In genomic region chr20:2829376-2829775, GRCh38 we compare ENCODE assay signal across 17 cellular contexts. TPM values are rescaled to one million over a fixed set of nuclear protein-coding genes. Genes with fewer than 3 reads are reported as not detected.
DNase-seq lines count a peak whose midpoint lies in the region; FAIRE-seq and TF ChIP-seq lines count a peak whose summit lies in the region.
"Had no signal": no experiment of that assay in that cellular context is flagged by ENCODE, and none has a peak within 500 bp of the region (broad histone marks: within the 10 kb centered on the region; RNA-seq: fewer than 3 reads in every experiment).

No MANE protein-coding gene starts in this region.

- H2BK15ac ChIP-seq in H9 (ENCODE audit: low read depth, low read length), result no peak overlapping the region

- no peak overlapping the region for H3K14ac ChIP-seq in H9 (ENCODE audit: insufficient read depth, low read length)

- H3K4me1 Mint-ChIP-seq in H9, result peaks cover 3 to 4% of the 10 kb centered on the region in 2 experiments; a peak in 3 of 4 replicates

- H3K4me2 ChIP-seq in H9 (ENCODE audit: insufficient read depth, insufficient read length, low read length), result no peak overlapping the region

- no peak overlapping the region for H3K56ac ChIP-seq in H9 (ENCODE audit: insufficient read length, low read depth, low read length)

- no peak overlapping the region for H3K4ac ChIP-seq in H9 (ENCODE audit: low read depth, low read length)

- no peaks in the 10 kb centered on the region for H3K4me1 ChIP-seq in H9 (ENCODE audit: insufficient read depth, low read length)
- H3K4me1 ChIP-seq: Caco-2 had no signal

- H4K5ac ChIP-seq in H9 (ENCODE audit: insufficient read length, low read depth, low read length), result no peak overlapping the region

- H3K23me2 ChIP-seq in H9 (ENCODE audit: insufficient read length, low read depth, low read length, poor library complexity, severe bottlenecking), result no peaks in the 10 kb centered on the region

- H3K27ac ChIP-seq in H9 (ENCODE audit: insufficient read length, low read depth, low read length), result no peak overlapping the region
- H3K27ac ChIP-seq: HL-60 had no signal

- H3K9ac ChIP-seq in H9 (ENCODE audit: extremely low read depth, insufficient read length, low read length), result no peak overlapping the region

- no peak for TF ChIP-seq CTCF in H9 (conservative IDR thresholded peaks at IDR 0.05)

- H3K4me3 Mint-ChIP-seq in H9, result no peak overlapping the region
- H3K4me3 Mint-ChIP-seq: CD14-positive monocyte; CD8-positive, alpha-beta T cell had no signal

- no peaks in the 10 kb centered on the region for H3K36me3 Mint-ChIP-seq in H9 (ENCODE audit: insufficient read depth in 1 of 3, low read depth in 3 of 3)
- H3K36me3 Mint-ChIP-seq: CD8-positive, alpha-beta T cell had no signal

- H4K8ac ChIP-seq in H9 (replicated peaks; ENCODE audit: insufficient read length, low read depth, low read length), result no peak overlapping the region

- no peak for FAIRE-seq in GM12891 (lab: Jason Lieb, UNC)
- FAIRE-seq: A204.1, GM18507 had no signal

- H2AK5ac ChIP-seq in H9 (ENCODE audit: insufficient read length, low read length), result no peak overlapping the region

- no peaks in the 10 kb centered on the region for H3K9me3 ChIP-seq in H9 (ENCODE audit: control insufficient read depth, low read depth, low read length)
- H3K9me3 ChIP-seq: Caco-2 had no signal

- no peak overlapping the region for H2BK5ac ChIP-seq in H9 (ENCODE audit: insufficient read length, low read length)

- no peak overlapping the region for H4K91ac ChIP-seq in H9 (ENCODE audit: insufficient read length, low read depth, low read length)

- peak; percentile 27 for DNase-seq in activated effector memory CD4-positive, alpha-beta T cell treated with anti-CD3 and anti-CD28 coated beads, Interleukin-2, amount 50 U/mL, for 16 hours
- DNase-seq in activated effector memory CD4-positive, alpha-beta T cell treated with Interleukin-2 at 50 U/mL for 16 hours, result no peak
- DNase-seq in H9 (no peak), mesenteric fat pad (ENCODE audit: low spot score) (peak; percentile 55), DMS53 treated with DMSO at 0.1 percent for 48 hours (lab: John Stamatoyannopoulos, UW; ENCODE audit: unreplicated experiment) (no peak), GM12891 (ENCODE audit: insufficient read length, low spot score) (no peak), A172 (ENCODE audit: low spot score) (no peak)
- DNase-seq: Caco-2 had no signal

- H4K20me1 ChIP-seq in H9 (ENCODE audit: control insufficient read depth, insufficient read depth, insufficient read length), result no peaks in the 10 kb centered on the region

- H2BK12ac ChIP-seq in H9 (ENCODE audit: insufficient read length, low read depth, low read length), result no peak overlapping the region

- H3K27ac Mint-ChIP-seq in H9, result no peak overlapping the region
- H3K27ac Mint-ChIP-seq: CD14-positive monocyte; CD8-positive, alpha-beta T cell had no signal

- H2AFZ ChIP-seq in H9 (ENCODE audit: low read length), result no peak overlapping the region

- H3K79me1 ChIP-seq in H9 (ENCODE audit: insufficient read depth, low read depth, low read length, poor library complexity, severe bottlenecking), result no peaks in the 10 kb centered on the region

- H3T11ph ChIP-seq in H9 (ENCODE audit: low read length), result no peak overlapping the region

- no peak for TF ChIP-seq POLR2A in GM12891 (IDR thresholded peaks at IDR 0.05; ENCODE audit: low read depth, low read length)

- H3K79me2 ChIP-seq in H9 (ENCODE audit: insufficient read depth, low read length), result no peaks in the 10 kb centered on the region

- peak overlapping the region; percentile 45 for H2BK20ac ChIP-seq in H9 (ENCODE audit: low read depth, low read length, poor library complexity, severe bottlenecking)

- no peaks in the 10 kb centered on the region; the same call in 1 of the 2 replicates for H3K27me3 ChIP-seq in H9 (ENCODE audit: insufficient read depth, low read length)

- peaks cover 38% of the 10 kb centered on the region for H3K27me3 Mint-ChIP-seq in H9 (ENCODE audit: low read depth)

- H3K23ac ChIP-seq in H9 (ENCODE audit: insufficient read length, low read depth, low read length), result no peak overlapping the region

- no peaks in the 10 kb centered on the region for H3K9me3 Mint-ChIP-seq in H9
- H3K9me3 Mint-ChIP-seq: CD8-positive, alpha-beta T cell had no signal

- H2BK120ac ChIP-seq in H9 (ENCODE audit: low read depth, low read length, poor library complexity, severe bottlenecking), result no peak overlapping the region

- H3K18ac ChIP-seq in H9 (ENCODE audit: insufficient read length, low read depth, low read length), result no peak overlapping the region

- WGBS in H9 (ENCODE audit: extremely low coverage, insufficient read length, low lambda C conversion rate), result no CpG with 5 or more reads among the region's 6 CpGs

TF ChIP-seq in GM12891, 5 proteins besides CTCF, POLR2A, EP300 and RAD21:
- no peak for TF ChIP-seq POLR2AphosphoS5 (IDR thresholded peaks at IDR 0.05; ENCODE audit: low read depth, low read length)

RNA-seq across cellular contexts. Expression of gene PCED1A, which starts 11.1 kb away (rescaled TPM):
- 27.2 and 30.8 TPM in 2 replicates for total RNA-seq in H9 (2021)
- 28.5 TPM for total RNA-seq in mesenteric fat pad
- 34.7 TPM for polyA plus RNA-seq in GM12891 (2012; ENCODE audit: low read depth, missing spikeins)
- total RNA-seq in A172 (2014; rRNA removed; shearing (Covaris generic)), result 11.9 and 13.2 TPM in 2 replicates

RNA-seq across cellular contexts. Expression of gene VPS16, which starts 11.2 kb away (rescaled TPM):
- total RNA-seq in H9 (2021), result 31.6 and 32.1 TPM in 2 replicates
- total RNA-seq in mesenteric fat pad, result 42.0 TPM
- polyA plus RNA-seq in GM12891 (2012; ENCODE audit: low read depth, missing spikeins), result 21.1 TPM
- 44.1 and 48.1 TPM in 2 replicates for total RNA-seq in A172 (2014; rRNA removed; shearing (Covaris generic))

RNA-seq across cellular contexts. Expression of gene TMEM239, which starts 13.2 kb away (rescaled TPM):
- not detected in 2 replicates for total RNA-seq in H9 (2021)
- total RNA-seq in mesenteric fat pad, result 0.10 TPM
- not detected for polyA plus RNA-seq in GM12891 (2012; ENCODE audit: low read depth, missing spikeins)
- not detected in 2 replicates for total RNA-seq in A172 (2014; rRNA removed; shearing (Covaris generic))
- total RNA-seq: Caco-2; CD8-positive, alpha-beta T cell; Daoy; H4 had no signal
- polyA plus RNA-seq: AG04450, BJ, CD14-positive monocyte had no signal

RNA-seq across cellular contexts. Expression of gene C20orf141, which starts 14.6 kb away (rescaled TPM):
- total RNA-seq in H9 (2021), result not detected in 2 replicates
- total RNA-seq in mesenteric fat pad, result 0.84 TPM
- polyA plus RNA-seq in GM12891 (2012; ENCODE audit: low read depth, missing spikeins), result not detected
- total RNA-seq in A172 (2014; rRNA removed; shearing (Covaris generic)), result not detected in 2 replicates
- total RNA-seq: Caco-2; CD8-positive, alpha-beta T cell; Daoy; H4 had no signal
- polyA plus RNA-seq: AG04450, CD14-positive monocyte had no signal

RNA-seq across cellular contexts. Expression of gene CPXM1, which starts 28.9 kb away (rescaled TPM):
- 69.0 and 70.0 TPM in 2 replicates for total RNA-seq in H9 (2021)
- 57.7 TPM for total RNA-seq in mesenteric fat pad
- polyA plus RNA-seq in GM12891 (2012; ENCODE audit: low read depth, missing spikeins), result 16.4 TPM
- total RNA-seq in A172 (2014; rRNA removed; shearing (Covaris generic)), result not detected in 2 replicates
- total RNA-seq: Caco-2, H4 had no signal
- polyA plus RNA-seq: CD14-positive monocyte had no signal

Comparison
In these comparisons a context has a peak if more than half of its experiments do, and no peak if none do; other contexts are left out.
1. DNase-seq: peak in activated effector memory CD4-positive, alpha-beta T cell treated with anti-CD3 and anti-CD28 coated beads, Interleukin-2, amount 50 U/mL, for 16 hours (single experiment) and mesenteric fat pad (single experiment); none in activated effector memory CD4-positive, alpha-beta T cell treated with Interleukin-2 at 50 U/mL for 16 hours (single experiment), H9 (single experiment), DMS53 treated with DMSO at 0.1 percent for 48 hours (single experiment), GM12891 (single experiment) and A172 (single experiment).